Comparison of ENCODE assay signal across 1 cellular context in genomic region chr16:85194528-85195270, GRCh38.
TF ChIP-seq lines count a peak whose summit lies in the region.

No MANE protein-coding gene starts in this region.

TF ChIP-seq in IMR-90, 13 proteins besides CTCF, POLR2A, EP300 and RAD21 (continued from another document):
- no peak for TF ChIP-seq USF2 (IDR thresholded peaks at IDR 0.05; ENCODE audit: low read depth, low read length)
- TF ChIP-seq SMC3 (IDR thresholded peaks at IDR 0.05; ENCODE audit: low read depth, low read length), result no peak
- TF ChIP-seq MAZ (IDR thresholded peaks at IDR 0.05; ENCODE audit: borderline replicate concordance, low read depth, low read length), result no peak
- no peak for TF ChIP-seq ELK1 (IDR thresholded peaks at IDR 0.05; ENCODE audit: borderline replicate concordance, low read depth, low read length)
